ENCODE assay signal across 14 cellular contexts in genomic region chr1:100323428-100324106, GRCh38. TPM values are rescaled to one million over a fixed set of nuclear protein-coding genes. Genes with fewer than 3 reads are reported as not detected.
DNase-seq lines count a peak whose midpoint lies in the region; TF ChIP-seq lines count a peak whose summit lies in the region.
"Had no signal": no experiment of that assay in that cellular context is flagged by ENCODE, and none has a peak within 500 bp of the region (broad histone marks: within the 10 kb centered on the region; RNA-seq: fewer than 3 reads in every experiment).

No MANE protein-coding gene starts in this region.

- peaks cover 7% of the 10 kb centered on the region for H3K36me3 Mint-ChIP-seq in Calu3 (ENCODE audit: insufficient read depth, unreplicated experiment)
- H3K36me3 Mint-ChIP-seq: stimulated activated effector memory CD8-positive, alpha-beta T cell treated with anti-CD3 and anti-CD28 coated beads, Interleukin-12 subunit alpha, Interleukin-12 subunit beta, amount 100 ng/mL, for 72 hours had no signal

- intact Hi-C loops in Calu3 (cut with micrococcal nuclease; ENCODE audit: unreplicated experiment) = no loop called here

- TF ChIP-seq CTCF in Calu3 (IDR thresholded peaks at IDR 0.05; ENCODE audit: unreplicated experiment) (no peak), fibroblast of villous mesenchyme (IDR thresholded peaks at IDR 0.05; ENCODE audit: insufficient read depth, low read depth, low read length) (no peak), retinal pigment epithelial cell (conservative IDR thresholded peaks at IDR 0.05; ENCODE audit: low read depth, low read length) (no peak), GM20000 (IDR thresholded peaks at IDR 0.05; ENCODE audit: extremely low read depth, missing control alignments) (no peak)

- H3K27me3 Mint-ChIP-seq in Calu3 (ENCODE audit: unreplicated experiment) = no peaks in the 10 kb centered on the region
- H3K27me3 Mint-ChIP-seq: CD4-positive, alpha-beta T cell had no signal

- no peak overlapping the region for H3K4me3 Mint-ChIP-seq in Calu3 (ENCODE audit: low read depth, unreplicated experiment)
- H3K4me3 Mint-ChIP-seq: CD4-positive, alpha-beta T cell; stimulated activated effector memory CD8-positive, alpha-beta T cell treated with anti-CD3 and anti-CD28 coated beads, Interleukin-12 subunit alpha, Interleukin-12 subunit beta, amount 100 ng/mL, for 72 hours had no signal

- BruUV-seq in Calu3 (replicated peaks; lab: Mats Ljungman, UMichigan) = no TSS peak

- H3K9me3 Mint-ChIP-seq in Calu3 (ENCODE audit: low read depth, unreplicated experiment) = peaks cover 5% of the 10 kb centered on the region

- DNase-seq in Calu3 (no peak), MG63 (peak; percentile 93), fibroblast of villous mesenchyme (ENCODE audit: low read depth) (peak; percentile 10), retinal pigment epithelial cell (ENCODE audit: low read depth) (peak; percentile 17), NCI-H146 (lab: John Stamatoyannopoulos, UW) (no peak), GM20000 (ENCODE audit: low spot score) (no peak), NCI-H748 (lab: John Stamatoyannopoulos, UW; ENCODE audit: unreplicated experiment) (no peak), H4 (ENCODE audit: low spot score) (no peak)
- DNase-seq: activated CD4-positive, CD25-positive, alpha-beta regulatory T cell; activated T-cell treated with anti-CD3 and anti-CD28 coated beads for 4 hours; CD4-positive, alpha-beta T cell; NCI-H446 treated with DMSO at 0.1 percent for 48 hours; stimulated activated CD4-positive, alpha-beta T cell treated with anti-CD3 and anti-CD28 coated beads, Interleukin-4, amount 100 ng/mL, for 24 hours had no signal

- no peaks in the 10 kb centered on the region for H3K27me3 ChIP-seq in MG63

- H3K9me3 ChIP-seq in MG63 = no peaks in the 10 kb centered on the region; the same call in 1 of the 2 replicates

- H3K4me1 Mint-ChIP-seq in Calu3 (ENCODE audit: low read depth, unreplicated experiment) = peaks cover 25% of the 10 kb centered on the region
- H3K4me1 Mint-ChIP-seq: stimulated activated effector memory CD8-positive, alpha-beta T cell treated with anti-CD3 and anti-CD28 coated beads, Interleukin-12 subunit alpha, Interleukin-12 subunit beta, amount 100 ng/mL, for 72 hours had no signal

- H3K4me3 ChIP-seq in MG63 (no peak overlapping the region), fibroblast of villous mesenchyme (ENCODE audit: low read depth, low read length) (no peak overlapping the region), retinal pigment epithelial cell (ENCODE audit: low read length) (no peak overlapping the region)

- H3K27ac Mint-ChIP-seq in Calu3 (ENCODE audit: unreplicated experiment) = peak overlapping the region; percentile 85
- H3K27ac Mint-ChIP-seq: CD4-positive, alpha-beta T cell; stimulated activated effector memory CD8-positive, alpha-beta T cell treated with anti-CD3 and anti-CD28 coated beads, Interleukin-12 subunit alpha, Interleukin-12 subunit beta, amount 100 ng/mL, for 72 hours had no signal

- H3K36me3 ChIP-seq in MG63 = no peaks in the 10 kb centered on the region

- CTCF ChIA-PET in Calu3 (lab: Charles Lee) = no interaction called here

RNA-seq across cellular contexts. Expression of gene CDC14A, which starts 28.7 kb away (rescaled TPM):
- total RNA-seq in Calu3 (2022) (6.4 and 8.5 TPM in 2 replicates), fibroblast of villous mesenchyme (4.2 and 5.2 TPM in 2 replicates)
- total RNA-seq in MG63 (2014; rRNA removed; shearing (Covaris generic); ENCODE audit: low replicate concordance) = 0.46 and 2.2 TPM in 2 replicates
- 2.3 and 8.3 TPM in 2 replicates for total RNA-seq in H4 (2014; rRNA removed; shearing (Covaris generic))

RNA-seq across cellular contexts. Expression of gene RTCA, which starts 57.6 kb away (rescaled TPM):
- total RNA-seq in Calu3 (2022) (21.7 and 25.7 TPM in 2 replicates), fibroblast of villous mesenchyme (31.1 and 32.5 TPM in 2 replicates)
- total RNA-seq in MG63 (2014; rRNA removed; shearing (Covaris generic); ENCODE audit: low replicate concordance) = 27.3 and 36.8 TPM in 2 replicates
- 31.3 and 31.4 TPM in 2 replicates for total RNA-seq in H4 (2014; rRNA removed; shearing (Covaris generic))

Comparison
In these comparisons a context has a peak if more than half of its experiments do, and no peak if none do; other contexts are left out.
1. DNase-seq: peak in MG63 (single experiment), fibroblast of villous mesenchyme (single experiment) and retinal pigment epithelial cell (single experiment); none in Calu3 (single experiment), NCI-H146 (single experiment), GM20000 (single experiment), NCI-H748 (single experiment) and H4 (single experiment).